In the genomic region with DNA sequence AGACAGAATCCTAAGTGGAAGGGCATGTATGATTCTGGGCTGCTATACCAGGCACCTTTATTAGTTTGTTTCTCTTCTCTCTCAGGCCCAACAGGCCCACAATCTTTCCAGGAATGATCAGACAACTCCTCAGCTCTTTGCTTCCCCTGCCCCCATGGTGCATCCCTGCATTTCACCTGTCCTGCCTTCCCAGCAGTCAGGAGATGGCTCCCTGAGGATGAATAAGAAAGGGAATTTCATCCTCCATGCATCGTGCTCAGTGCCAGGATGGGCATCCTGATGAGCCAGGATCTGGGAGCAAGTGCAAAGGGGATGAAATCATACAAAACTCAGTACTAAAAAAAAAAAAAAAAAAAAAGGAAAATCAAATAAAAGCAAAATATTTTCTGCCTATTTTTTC, we compare ENCODE assay signal across 26 cellular contexts. TPM values are rescaled to one million over a fixed set of nuclear protein-coding genes. Genes with fewer than 3 reads are reported as not detected.
"Had no signal": no experiment of that assay in that cellular context is flagged by ENCODE, and none has a peak within 500 bp of the region (broad histone marks: within the 10 kb centered on the region; RNA-seq: fewer than 3 reads in every experiment).

No MANE protein-coding gene starts in this region.

- H3K4me1 ChIP-seq: esophagus squamous epithelium, gastrocnemius medialis, heart right ventricle, left lung, lower lobe of right lung had no signal

- H3K9me3 Mint-ChIP-seq: mesothelial cell of epicardium had no signal

- H3K36me3 ChIP-seq: esophagus squamous epithelium, gastrocnemius medialis, heart right ventricle, left lung, lower lobe of right lung had no signal

- H3K4me1 Mint-ChIP-seq: naive thymus-derived CD4-positive, alpha-beta T cell; natural killer cell had no signal

- H3K27ac ChIP-seq: coronary artery, epithelial cell of prostate, esophagus squamous epithelium, gastrocnemius medialis, heart right ventricle, left lung, lower lobe of right lung had no signal

- H3K27me3 Mint-ChIP-seq: naive thymus-derived CD4-positive, alpha-beta T cell had no signal

- H3K9me3 ChIP-seq: esophagus squamous epithelium, gastrocnemius medialis, heart right ventricle, left lung, lower lobe of right lung had no signal

- H3K4me3 ChIP-seq: coronary artery, dorsolateral prefrontal cortex, esophagus squamous epithelium, gastrocnemius medialis, heart right ventricle, left lung, lower lobe of right lung had no signal

- H3K27me3 ChIP-seq: dorsolateral prefrontal cortex, esophagus squamous epithelium, gastrocnemius medialis, left lung had no signal

- H3K27ac Mint-ChIP-seq: mesothelial cell of epicardium; naive thymus-derived CD4-positive, alpha-beta T cell; natural killer cell had no signal

- ATAC-seq: esophagus mucosa; gastrocnemius medialis; heart right ventricle; left cardiac atrium; left lung; left ventricle myocardium superior; lower lobe of right lung; naive thymus-derived CD4-positive, alpha-beta T cell; natural killer cell had no signal

- H3K36me3 Mint-ChIP-seq: mesothelial cell of epicardium; naive thymus-derived CD4-positive, alpha-beta T cell; natural killer cell had no signal

- DNase-seq: dermis blood vessel endothelial cell; dorsolateral prefrontal cortex; effector CD4-positive, alpha-beta T cell; effector memory CD4-positive, alpha-beta T cell; erythroblast; esophagus squamous epithelium; foreskin fibroblast; foreskin melanocyte; gastrocnemius medialis; glutamatergic neuron; head of caudate nucleus; heart right ventricle; hippocampal formation; left cardiac atrium; left lung; left ventricle myocardium superior; lower lobe of right lung; mesenchymal stem cell; naive thymus-derived CD4-positive, alpha-beta T cell; natural killer cell had no signal

- H3K4me3 Mint-ChIP-seq: mesothelial cell of epicardium; naive thymus-derived CD4-positive, alpha-beta T cell; natural killer cell had no signal

RNA-seq across cellular contexts. Expression of gene NTM, which starts 18.6 kb away (rescaled TPM):
- total RNA-seq: lung microvascular endothelial cell; mononuclear cell; naive thymus-derived CD4-positive, alpha-beta T cell; natural killer cell had no signal
- polyA plus RNA-seq: naive thymus-derived CD4-positive, alpha-beta T cell had no signal
